Comparison of ENCODE assay signal across 22 cellular contexts in genomic region chr11:62492586-62492985, GRCh38. TPM values are rescaled to one million over a fixed set of nuclear protein-coding genes. Genes with fewer than 3 reads are reported as not detected.
DNase-seq lines count a peak whose midpoint lies in the region; ATAC-seq and TF ChIP-seq lines count a peak whose summit lies in the region.
"Had no signal": no experiment of that assay in that cellular context is flagged by ENCODE, and none has a peak within 500 bp of the region (broad histone marks: within the 10 kb centered on the region; RNA-seq: fewer than 3 reads in every experiment).

No MANE protein-coding gene starts in this region.

- 98% methylated on average over 4 of the region's 4 CpGs for WGBS in mesenchymal stem cell

- no peaks in the 10 kb centered on the region for H3K36me3 ChIP-seq in HEK293 (ENCODE audit: control insufficient read depth in 2 of 2, insufficient read depth in 1 of 2, low read length in 2 of 2)
- H3K36me3 ChIP-seq in Panc1 (ENCODE audit: control insufficient read depth, insufficient read depth, low read length), result no peaks in the 10 kb centered on the region
- peaks cover 7 to 11% of the 10 kb centered on the region in 2 experiments for H3K36me3 ChIP-seq in mesenchymal stem cell (ENCODE audit: control insufficient read depth in 1 of 2, insufficient read depth in 2 of 2, low read depth in 1 of 2, low read length in 2 of 2)
- H3K36me3 ChIP-seq: BE2C, BLaER1 had no signal

- H3K4me1 ChIP-seq in HEK293 (ENCODE audit: control insufficient read depth, insufficient read depth, low read length) (no peaks in the 10 kb centered on the region), Panc1 (ENCODE audit: control insufficient read depth, insufficient read depth, low read length) (peaks cover 9% of the 10 kb centered on the region), mesenchymal stem cell (ENCODE audit: control insufficient read depth, insufficient read depth, low read depth, low read length) (peaks cover 6% of the 10 kb centered on the region)
- H3K4me1 ChIP-seq: BE2C, BLaER1 had no signal

- H2AK5ac ChIP-seq in mesenchymal stem cell (ENCODE audit: low read length, severe bottlenecking), result peak overlapping the region; percentile 42

- TF ChIP-seq CTCF in HEK293 (tag by site-specific recombination; IDR thresholded peaks at IDR 0.05) (no peak), Panc1 (IDR thresholded peaks at IDR 0.05) (no peak), GM10266 (IDR thresholded peaks at IDR 0.05; ENCODE audit: control insufficient read depth, insufficient read depth, low read depth, missing control alignments) (no peak)

- no peak overlapping the region for H3K18ac ChIP-seq in mesenchymal stem cell (ENCODE audit: low read depth in 1 of 2, low read length in 2 of 2)

- H3K79me1 ChIP-seq in mesenchymal stem cell (replicated peaks; ENCODE audit: low read length, poor library complexity, severe bottlenecking), result no peaks in the 10 kb centered on the region

- H3K23ac ChIP-seq in mesenchymal stem cell (ENCODE audit: low read length in 2 of 2), result no peak overlapping the region

- no peak overlapping the region for H2BK120ac ChIP-seq in mesenchymal stem cell (ENCODE audit: low read depth, low read length)

- no peak overlapping the region for H4K91ac ChIP-seq in mesenchymal stem cell (ENCODE audit: low read length)

- ATAC-seq in Panc1 (no peak), GM21723 (IDR thresholded peaks at IDR 0.05; ENCODE audit: unreplicated experiment) (no peak)
- ATAC-seq: GM12878 had no signal

- CTCF ChIA-PET in HEK293 (lab: Yijun Ruan, JAX), result interaction anchor here (0.6 to 1.1 kb wide), 2 partner anchors 50 to 68 kb away, joined by 3 to 4 read pairs; no protein-coding TSS in a partner anchor
- CTCF ChIA-PET in Panc1 (lab: Charles Lee), result no interaction called here

- BruUV-seq in Panc1 (replicated peaks; lab: Mats Ljungman, UMichigan), result no TSS peak

- H3K4ac ChIP-seq in mesenchymal stem cell (ENCODE audit: low read depth in 1 of 2, low read length in 2 of 2), result no peak overlapping the region

- H3K4me2 ChIP-seq in mesenchymal stem cell (ENCODE audit: low read length, poor library complexity, severe bottlenecking), result no peak overlapping the region
- H3K4me2 ChIP-seq: BLaER1 had no signal

- no peak overlapping the region for H2BK15ac ChIP-seq in mesenchymal stem cell (ENCODE audit: low read depth, poor library complexity, severe bottlenecking)

- H4K8ac ChIP-seq in mesenchymal stem cell (ENCODE audit: low read length), result no peak overlapping the region

- POLR2A ChIA-PET in HEK293 (lab: Yijun Ruan, JAX), result interaction anchor here (0.7 kb wide), 1 partner anchor 68 kb away, joined by 4 read pairs; no protein-coding TSS in a partner anchor
- POLR2A ChIA-PET in Panc1 (lab: Charles Lee), result no interaction called here

- in situ Hi-C loops in Panc1 (cut with HindIII; ENCODE audit: low pct_unique_long_range_greater_than_20kb, low sequenced_read_pairs), result no loop called here

- H3K9me3 ChIP-seq in HEK293 (ENCODE audit: control insufficient read depth, insufficient read depth, low read depth, low read length), result no peaks in the 10 kb centered on the region
- H3K9me3 ChIP-seq in Panc1 (ENCODE audit: control insufficient read depth, insufficient read depth, low read depth, low read length), result no peaks in the 10 kb centered on the region
- no peaks in the 10 kb centered on the region for H3K9me3 ChIP-seq in mesenchymal stem cell (ENCODE audit: control insufficient read depth, low read length)
- H3K9me3 ChIP-seq: BE2C, BLaER1 had no signal

- no peaks in the 10 kb centered on the region for H3K27me3 ChIP-seq in Panc1 (ENCODE audit: control insufficient read depth, insufficient read depth, low read length)
- no peaks in the 10 kb centered on the region for H3K27me3 ChIP-seq in mesenchymal stem cell (ENCODE audit: control insufficient read depth in 1 of 2, insufficient read depth in 1 of 2, low read length in 2 of 2)
- H3K27me3 ChIP-seq: BE2C, BLaER1 had no signal

- H2BK12ac ChIP-seq in mesenchymal stem cell (ENCODE audit: low read length in 2 of 2), result no peak overlapping the region

- no peak overlapping the region for H3K9ac ChIP-seq in mesenchymal stem cell (ENCODE audit: low read length)
- H3K9ac ChIP-seq: BLaER1 had no signal

- no peak overlapping the region for H2AFZ ChIP-seq in mesenchymal stem cell (ENCODE audit: low read depth, low read length)

- H3K14ac ChIP-seq in mesenchymal stem cell (ENCODE audit: low read length in 2 of 2), result no peak overlapping the region

- no peak overlapping the region for H3K27ac ChIP-seq in HEK293 (ENCODE audit: extremely low read depth, low read depth, low read length)
- peak overlapping the region; percentile 64; the same call in 1 of the 2 replicates for H3K27ac ChIP-seq in Panc1 (ENCODE audit: low read length)
- no peak overlapping the region for H3K27ac ChIP-seq in mesenchymal stem cell (ENCODE audit: low read length, poor library complexity, severe bottlenecking)
- H3K27ac ChIP-seq: BLaER1 had no signal

- H2BK5ac ChIP-seq in mesenchymal stem cell (ENCODE audit: low read depth, low read length, poor library complexity, severe bottlenecking), result no peak overlapping the region

- intact Hi-C loops in Panc1 (cut with micrococcal nuclease; ENCODE audit: unreplicated experiment), result no loop called here

- H3K4me3 ChIP-seq in HEK293 (ENCODE audit: low read depth, low read length), result no peak overlapping the region
- H3K4me3 ChIP-seq in Panc1 (ENCODE audit: low read depth in 2 of 2, low read length in 2 of 2), result no peak overlapping the region
- H3K4me3 ChIP-seq in mesenchymal stem cell (ENCODE audit: insufficient read depth in 1 of 2, low read depth in 1 of 2, low read length in 2 of 2), result no peak overlapping the region
- H3K4me3 ChIP-seq: BLaER1, GM12878 had no signal

- DNase-seq in Panc1 (ENCODE audit: low read depth, low spot score), result no peak
- no peak for DNase-seq in mesenchymal stem cell
- no peak for DNase-seq in GM10266 (ENCODE audit: extremely low spot score)
- DNase-seq: 8988T; ACHN; BE2C; C1 segment of cervical spinal cord; CD4-positive, alpha-beta memory T cell; CD4-positive, CD25-positive, alpha-beta regulatory T cell; CD8-positive, alpha-beta memory T cell; COR-L47; DMS 273 treated with DMSO at 0.1 percent for 48 hours; DMS153; DMS53; DMS79; DND-41; EL; GDM1 had no signal

TF ChIP-seq in HEK293, 187 proteins besides CTCF, POLR2A, EP300 and RAD21:
- TF ChIP-seq ZNF121 (tag by site-specific recombination; IDR thresholded peaks at IDR 0.05) (peak; percentile 53; the same call in 1 of the 2 replicates), ZNF184 (tag by site-specific recombination; IDR thresholded peaks at IDR 0.05) (no peak)

RNA-seq across cellular contexts. Expression of gene AHNAK, which starts 54.0 kb away (rescaled TPM):
- 844 TPM for total RNA-seq in Panc1 (2021; ENCODE audit: unreplicated experiment)
- 355 TPM for polyA plus RNA-seq in Panc1 (2012; ENCODE audit: insufficient read length)
- 71.8 TPM for polyA plus RNA-seq in mesenchymal stem cell (2013, experiment 1 of 2)
- polyA plus RNA-seq in mesenchymal stem cell (2013, experiment 2 of 2), result 65.2 TPM
